24 cellular contexts compared by ENCODE assay signal in the genomic region with DNA sequence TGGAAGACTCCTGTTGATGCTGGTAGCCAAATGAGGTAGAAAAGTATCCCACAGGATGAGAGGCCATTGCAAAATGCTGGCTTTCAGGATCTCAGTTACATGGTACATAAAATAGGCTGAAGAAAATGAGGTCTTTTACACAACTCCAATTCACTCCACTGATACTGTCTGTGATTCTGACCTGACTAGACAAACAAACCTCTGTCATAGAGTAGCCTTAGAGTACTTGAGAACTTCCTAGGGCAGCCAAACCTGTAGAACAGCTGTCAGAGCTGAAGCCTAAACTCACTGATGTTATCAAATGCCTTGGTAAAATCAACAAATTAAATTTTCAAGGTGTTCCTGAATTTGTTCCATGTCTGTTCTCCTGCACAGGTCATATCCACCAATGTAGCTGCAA. TPM values are rescaled to one million over a fixed set of nuclear protein-coding genes. Genes with fewer than 3 reads are reported as not detected.
A peak's percentile ranks its signal among the peaks of the same experiment; 100 is the strongest.
DNase-seq lines count a peak whose midpoint lies in the region; ATAC-seq, FAIRE-seq and TF ChIP-seq lines count a peak whose summit lies in the region.
"Had no signal": no experiment of that assay in that cellular context is flagged by ENCODE, and none has a peak within 500 bp of the region (broad histone marks: within the 10 kb centered on the region; RNA-seq: fewer than 3 reads in every experiment).

No MANE protein-coding gene starts in this region.

- H3K9me3 Mint-ChIP-seq in glutamatergic neuron (ENCODE audit: unreplicated experiment), result no peaks in the 10 kb centered on the region
- H3K9me3 Mint-ChIP-seq: GM23338 had no signal

- no peaks in the 10 kb centered on the region for H3K9me3 ChIP-seq in smooth muscle cell (replicated peaks; ENCODE audit: low read depth)
- H3K9me3 ChIP-seq: HAP-1, Peyer's patch, SJSA1 had no signal

- H3K36me3 Mint-ChIP-seq in glutamatergic neuron (ENCODE audit: unreplicated experiment), result no peaks in the 10 kb centered on the region

- no peaks in the 10 kb centered on the region for H3F3A ChIP-seq in smooth muscle cell (ENCODE audit: low read depth)

- H3K4me3 ChIP-seq in smooth muscle cell, result no peak overlapping the region
- H3K4me3 ChIP-seq: GM12878, GM23338, HAP-1, Peyer's patch, SJSA1 had no signal

- H3K4me1 ChIP-seq in smooth muscle cell (ENCODE audit: low read depth), result no peaks in the 10 kb centered on the region
- H3K4me1 ChIP-seq: HAP-1, Peyer's patch, SJSA1 had no signal

- no peak overlapping the region for H3K9ac ChIP-seq in smooth muscle cell (ENCODE audit: low read depth)
- H3K9ac ChIP-seq: KMS-11 had no signal

- no peaks in the 10 kb centered on the region for H4K20me1 ChIP-seq in smooth muscle cell (ENCODE audit: low read depth)

- ATAC-seq in esophagus mucosa, result peak; percentile 71
- ATAC-seq: GM12878, GM23338 had no signal

- FAIRE-seq in GM12892 (lab: Jason Lieb, UNC), result no peak
- FAIRE-seq: A204.1, GM12878, GM18507 had no signal

- no peak overlapping the region for H3K4me2 ChIP-seq in smooth muscle cell
- H3K4me2 ChIP-seq: GM23338, KMS-11 had no signal

- no peak overlapping the region for H3K27ac Mint-ChIP-seq in glutamatergic neuron (ENCODE audit: unreplicated experiment)
- H3K27ac Mint-ChIP-seq: B cell, GM23338 had no signal

- no peak overlapping the region for H3K4me3 Mint-ChIP-seq in glutamatergic neuron (ENCODE audit: unreplicated experiment)
- H3K4me3 Mint-ChIP-seq: B cell, GM23338 had no signal

- no peak for TF ChIP-seq CTCF in smooth muscle cell (IDR thresholded peaks at IDR 0.05; ENCODE audit: borderline replicate concordance, insufficient read depth, poor library complexity, severe bottlenecking)
- TF ChIP-seq CTCF in glutamatergic neuron (IDR thresholded peaks at IDR 0.05; ENCODE audit: partially characterized antibody, unreplicated experiment), result no peak

- H3K4me1 Mint-ChIP-seq in glutamatergic neuron (ENCODE audit: low read depth, unreplicated experiment), result no peaks in the 10 kb centered on the region
- H3K4me1 Mint-ChIP-seq: B cell had no signal

- H3K36me3 ChIP-seq in smooth muscle cell (ENCODE audit: low read depth), result no peaks in the 10 kb centered on the region
- H3K36me3 ChIP-seq: Peyer's patch, SJSA1 had no signal

- peak overlapping the region; percentile 64 for H3K27ac ChIP-seq in smooth muscle cell (ENCODE audit: low read depth)
- H3K27ac ChIP-seq: KMS-11, Peyer's patch, SJSA1 had no signal

- DNase-seq in SIG-M5 treated with dmso at 0.1 percent for 504 hours (lab: John Stamatoyannopoulos, UW; ENCODE audit: unreplicated experiment) (peak; percentile 42), SIG-M5 (lab: John Stamatoyannopoulos, UW) (no peak), NCI-H510A (lab: John Stamatoyannopoulos, UW) (peak; percentile 43), smooth muscle cell (lab: John Stamatoyannopoulos, UW; ENCODE audit: unreplicated experiment) (no peak), GM12892 (ENCODE audit: insufficient read length) (no peak), glutamatergic neuron (no peak)
- DNase-seq in stimulated activated CD4-positive, alpha-beta T cell treated with anti-CD3 and anti-CD28 coated beads, Interleukin-15, amount 100 ng/mL, for 24 hours, result no peak
- DNase-seq: DND-41, IMR-90, NCI-H1105, NCI-H2081 treated with DMSO at 0.1 percent for 48 hours, NCI-H2227 treated with DMSO at 0.1 percent for 48 hours, NCI-H524, NCI-H82, Peyer's patch had no signal

- TF ChIP-seq POLR2A in GM12892 (IDR thresholded peaks at IDR 0.05; ENCODE audit: low read depth, low read length), result no peak

- H3K27me3 Mint-ChIP-seq in glutamatergic neuron (ENCODE audit: unreplicated experiment), result peaks cover 2% of the 10 kb centered on the region

- H2AFZ ChIP-seq in smooth muscle cell (ENCODE audit: low read depth), result no peak overlapping the region
- H2AFZ ChIP-seq: GM23338 had no signal

- no peaks in the 10 kb centered on the region for H3K79me2 ChIP-seq in smooth muscle cell (ENCODE audit: low read depth)

- no peaks in the 10 kb centered on the region for H3K27me3 ChIP-seq in smooth muscle cell (ENCODE audit: low read depth)
- H3K27me3 ChIP-seq: Peyer's patch, SJSA1 had no signal

RNA-seq across cellular contexts. Expression of a gene that starts 26.2 kb away (rescaled TPM):
- total RNA-seq in esophagus mucosa (15.1 TPM), smooth muscle cell (50.4 and 62.9 TPM in 2 replicates), glutamatergic neuron (ENCODE audit: unreplicated experiment) (2.4 TPM)
- 28.9 and 34.4 TPM in 2 replicates for polyA plus RNA-seq in smooth muscle cell
- 8.9 TPM for polyA plus RNA-seq in GM12892 (2012; ENCODE audit: missing spikeins)

RNA-seq across cellular contexts. Expression of a gene that starts 57.1 kb away (rescaled TPM):
- total RNA-seq in esophagus mucosa (0.36 TPM), smooth muscle cell (0.76 and 1.9 TPM in 2 replicates), glutamatergic neuron (ENCODE audit: unreplicated experiment) (0.54 TPM)
- polyA plus RNA-seq in smooth muscle cell, result 1.7 and 1.9 TPM in 2 replicates
- 3.2 TPM for polyA plus RNA-seq in GM12892 (2012; ENCODE audit: missing spikeins)
- total RNA-seq: Peyer's patch, SJSA1 had no signal

Comparison
In these comparisons a context has a peak if more than half of its experiments do, and no peak if none do; other contexts are left out.
1. DNase-seq: peak in SIG-M5 treated with dmso at 0.1 percent for 504 hours (single experiment) and NCI-H510A (single experiment); none in SIG-M5 (single experiment), smooth muscle cell (single experiment), stimulated activated CD4-positive, alpha-beta T cell treated with anti-CD3 and anti-CD28 coated beads, Interleukin-15, amount 100 ng/mL, for 24 hours (single experiment), GM12892 (single experiment) and glutamatergic neuron (single experiment).